In the genomic region with DNA sequence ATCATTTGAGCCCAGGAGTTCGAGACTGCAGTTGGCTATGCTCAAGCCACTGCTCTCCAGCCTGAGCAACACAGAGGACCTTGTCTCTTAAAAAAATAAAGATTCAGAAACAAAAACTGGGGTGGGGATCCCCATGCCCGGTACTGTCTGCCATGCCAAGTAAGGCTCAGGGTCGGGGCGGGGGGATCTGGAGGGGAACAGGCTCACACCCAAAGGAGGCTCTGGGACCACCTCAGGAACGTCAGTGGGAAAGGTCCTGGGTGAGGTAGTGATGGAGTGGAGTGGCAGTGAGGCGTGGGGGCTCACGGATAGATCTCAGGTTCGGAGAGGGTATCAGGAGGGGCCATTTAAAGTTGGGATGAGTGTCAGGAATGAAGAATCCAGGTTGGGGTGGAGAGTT, we compare ENCODE assay signal across 11 cellular contexts. TPM values are rescaled to one million over a fixed set of nuclear protein-coding genes. Genes with fewer than 3 reads are reported as not detected.
DNase-seq lines count a peak whose midpoint lies in the region; ATAC-seq and TF ChIP-seq lines count a peak whose summit lies in the region.
"Had no signal": no experiment of that assay in that cellular context is flagged by ENCODE, and none has a peak within 500 bp of the region (broad histone marks: within the 10 kb centered on the region; RNA-seq: fewer than 3 reads in every experiment).

No MANE protein-coding gene starts in this region.

- peak overlapping the region in 8 of 12 donors; percentile 40 to 71 (median 56) for H3K4me3 ChIP-seq in heart left ventricle
- no peak overlapping the region for H3K4me3 ChIP-seq in urinary bladder (ENCODE audit: low read depth, low read length)
- H3K4me3 ChIP-seq: GM12878 had no signal

- WGBS in heart left ventricle, 4 donors, result 91 to 96% (median 94%) methylated on average over 8 of the region's 8 CpGs
- WGBS in urinary bladder, result 91% methylated on average over 8 of the region's 8 CpGs

- H3K9me3 Mint-ChIP-seq in brain, result no peaks in the 10 kb centered on the region
- H3K9me3 Mint-ChIP-seq in naive B cell, result no peaks in the 10 kb centered on the region

- no peak for ATAC-seq in heart left ventricle
- no peak for ATAC-seq in left ventricle myocardium superior
- no peak for ATAC-seq in naive B cell (ENCODE audit: low read depth in 2 of 2)
- no peak for ATAC-seq in GM18858 (IDR thresholded peaks at IDR 0.05; ENCODE audit: unreplicated experiment)

- TF ChIP-seq CTCF in heart left ventricle (IDR thresholded peaks at IDR 0.05) (no peak), brain (conservative IDR thresholded peaks at IDR 0.05) (no peak)

- no peaks in the 10 kb centered on the region for H3K36me3 Mint-ChIP-seq in brain
- no peaks in the 10 kb centered on the region for H3K36me3 Mint-ChIP-seq in naive B cell

- peaks cover 0 to 18% (median 0%) of the 10 kb centered on the region in 9 donors for H3K36me3 ChIP-seq in heart left ventricle
- H3K36me3 ChIP-seq in urinary bladder (ENCODE audit: insufficient read depth), result no peaks in the 10 kb centered on the region

- H3K27me3 ChIP-seq in heart left ventricle, result no peaks in the 10 kb centered on the region

- peak overlapping the region in 1 of 5 experiments; percentile 19 for H3K4me3 Mint-ChIP-seq in brain
- H3K4me3 Mint-ChIP-seq in naive B cell, result peak overlapping the region in 3 of 8 donors; percentile 75 to 77 (median 76)

- H3K9me3 ChIP-seq in heart left ventricle, result no peaks in the 10 kb centered on the region

- intact Hi-C loops in heart left ventricle (cut with DNase I), result loop anchor here in 1 of 10 donors (2.0 kb wide), 1 partner anchor 18 kb away; a partner anchor contains a TSS
- intact Hi-C loops in left ventricle myocardium superior (cut with micrococcal nuclease), result no loop called here

- peak overlapping the region in 9 of 12 donors; percentile 71 to 93 (median 83) for H3K27ac ChIP-seq in heart left ventricle
- peak overlapping the region; percentile 73 for H3K27ac ChIP-seq in urinary bladder (ENCODE audit: low read depth)

- DNase-seq in heart left ventricle, result no peak
- DNase-seq in left ventricle myocardium superior, result no peak
- no peak for DNase-seq in naive B cell
- no peak for DNase-seq in NCI-H2107 treated with DMSO at 0.1 percent for 48 hours (lab: John Stamatoyannopoulos, UW; ENCODE audit: unreplicated experiment)
- no peak for DNase-seq in stimulated activated CD4-positive, alpha-beta T cell treated with anti-CD3 and anti-CD28 coated beads, Interleukin-4, amount 100 ng/mL, for 4 hours
- DNase-seq: kidney glomerular epithelial cell had no signal

- peaks cover 90% of the 10 kb centered on the region for H3K4me1 Mint-ChIP-seq in brain
- peaks cover 26 to 56% (median 40%) of the 10 kb centered on the region in 3 donors for H3K4me1 Mint-ChIP-seq in naive B cell

- H3K27me3 Mint-ChIP-seq in brain, result peaks cover 5% of the 10 kb centered on the region
- peaks cover 0 to 13% (median 13%) of the 10 kb centered on the region in 3 donors for H3K27me3 Mint-ChIP-seq in naive B cell

- peak overlapping the region in 4 of 5 experiments; percentile 35 to 98 (median 96) for H3K27ac Mint-ChIP-seq in brain
- H3K27ac Mint-ChIP-seq in naive B cell, result peak overlapping the region in 5 of 6 donors; percentile 65 to 96 (median 76)

- TF ChIP-seq POLR2A in heart left ventricle (IDR thresholded peaks at IDR 0.05), result no peak

- H3K4me1 ChIP-seq in heart left ventricle (peaks cover 11 to 100% (median 48%) of the 10 kb centered on the region in 12 donors), urinary bladder (ENCODE audit: insufficient read depth) (peaks cover 1% of the 10 kb centered on the region)

RNA-seq across cellular contexts. Expression of a gene that starts 0.8 kb away (rescaled TPM):
- total RNA-seq in heart left ventricle, result 100 to 1,000 TPM in 4 of 9 donors, 10 to 100 TPM in 5; 56.9 to 214 (median 96.1) TPM
- polyA plus RNA-seq in heart left ventricle, result 100 to 1,000 TPM; 214 to 398 TPM
- total RNA-seq in left ventricle myocardium superior, result 114 TPM
- 8.1 TPM for polyA plus RNA-seq in brain (ENCODE audit: insufficient read depth, low read depth, low replicate concordance)
- 100 to 1,000 TPM in 2 of 6 donors, 10 to 100 TPM in 4; 50.2 to 167 (median 93.2) TPM for polyA plus RNA-seq in naive B cell (ENCODE audit: low read depth in 6 of 6)
- total RNA-seq in urinary bladder, result 113 TPM
- 440 TPM for polyA plus RNA-seq in urinary bladder
- total RNA-seq: SK-MEL-5 had no signal

RNA-seq across cellular contexts. Expression of a gene that starts 2.7 kb away (rescaled TPM):
- total RNA-seq in heart left ventricle (1 to 10 TPM in 4 of 9 donors, under 1 TPM in 3, not detected in 2; 0.57 to 5.9 (median 1.1) TPM), left ventricle myocardium superior (0.79 TPM), urinary bladder (not detected)
- polyA plus RNA-seq in heart left ventricle (1 to 10 TPM; 1.6 to 5.2 TPM), brain (ENCODE audit: insufficient read depth, low read depth, low replicate concordance) (0.71 TPM), naive B cell (ENCODE audit: low read depth in 6 of 6) (not detected), urinary bladder (5.2 TPM)
- total RNA-seq: GM12878 had no signal

RNA-seq across cellular contexts. Expression of a gene that starts 5.6 kb away (rescaled TPM):
- total RNA-seq in heart left ventricle (not detected), left ventricle myocardium superior (not detected), urinary bladder (not detected)
- polyA plus RNA-seq in heart left ventricle (not detected), brain (ENCODE audit: insufficient read depth, low read depth, low replicate concordance) (not detected), naive B cell (ENCODE audit: low read depth in 6 of 6) (not detected), urinary bladder (0.42 TPM)
- total RNA-seq: SK-MEL-5 had no signal

RNA-seq across cellular contexts. Expression of a gene that starts 10.6 kb away (rescaled TPM):
- total RNA-seq in heart left ventricle (100 to 1,000 TPM; 157 to 415 (median 301) TPM), left ventricle myocardium superior (201 TPM), urinary bladder (322 TPM)
- polyA plus RNA-seq in heart left ventricle (1,000 to 10,000 TPM in 1 of 2 donors, 100 to 1,000 TPM in 1; 371 to 1,213 TPM), brain (ENCODE audit: insufficient read depth, low read depth, low replicate concordance) (341 TPM), naive B cell (ENCODE audit: low read depth in 6 of 6) (100 to 1,000 TPM; 131 to 239 (median 154) TPM), urinary bladder (1,706 TPM)

RNA-seq across cellular contexts. Expression of a gene that starts 19.3 kb away (rescaled TPM):
- total RNA-seq in heart left ventricle, result 1 to 10 TPM in 8 of 9 donors, not detected in 1; 1.3 to 4.0 (median 2.4) TPM
- polyA plus RNA-seq in heart left ventricle, result 1 to 10 TPM; 2.8 to 5.1 TPM
- total RNA-seq in left ventricle myocardium superior, result 1.9 TPM
- polyA plus RNA-seq in brain (ENCODE audit: insufficient read depth, low read depth, low replicate concordance), result 1.5 TPM
- not detected for polyA plus RNA-seq in naive B cell (ENCODE audit: low read depth in 6 of 6)
- total RNA-seq in urinary bladder, result 26.2 TPM
- polyA plus RNA-seq in urinary bladder, result 91.2 TPM
